ENCODE assay signal across 8 cellular contexts in the genomic region with DNA sequence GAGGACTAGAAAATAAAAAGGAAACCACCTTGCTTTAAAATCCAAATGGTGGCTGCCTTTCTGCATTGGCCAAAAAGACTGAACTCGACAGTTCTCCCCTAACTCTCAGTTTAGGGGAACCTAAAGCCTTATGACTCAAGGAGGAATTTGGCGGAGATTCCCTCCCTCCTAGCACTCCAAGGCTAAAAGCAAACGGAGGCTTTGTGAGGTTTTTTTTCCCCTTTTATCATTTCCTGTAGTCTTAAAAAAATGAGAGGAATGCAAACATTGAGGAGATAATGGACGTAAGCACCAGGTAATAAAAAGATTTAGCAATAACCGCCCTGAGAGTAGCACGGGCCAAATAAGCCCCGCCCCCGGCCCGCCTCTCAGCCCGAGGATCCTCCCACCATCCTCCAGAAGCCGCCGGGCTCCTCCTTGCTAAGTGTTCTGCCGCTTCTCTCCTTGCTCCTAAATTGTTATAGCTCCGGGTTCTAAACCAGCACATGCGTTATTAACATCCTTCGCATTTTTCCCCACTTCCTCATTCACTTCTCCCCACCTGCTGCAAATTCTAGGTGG. TPM values are rescaled to one million over a fixed set of nuclear protein-coding genes. Genes with fewer than 3 reads are reported as not detected.
DNase-seq lines count a peak whose midpoint lies in the region; ATAC-seq and TF ChIP-seq lines count a peak whose summit lies in the region.

No MANE protein-coding gene starts in this region.

- H3K4me3 ChIP-seq in BE2C (ENCODE audit: low read depth, low read length) (peak overlapping the region; percentile 34; the same call in 1 of the 2 replicates), HEK293 (ENCODE audit: low read depth, low read length) (no peak overlapping the region), upper lobe of right lung (peak overlapping the region; percentile 0)

- POLR2A ChIA-PET in HEK293 (lab: Yijun Ruan, JAX): interaction anchor here (0.6 to 2.0 kb wide), 6 partner anchors 9 to 1289 kb away, joined by 3 to 13 read pairs (median 5); no protein-coding TSS in a partner anchor

- no peak overlapping the region for H3K4me3 Mint-ChIP-seq in glutamatergic neuron (ENCODE audit: unreplicated experiment)

- DNase-seq in BE2C (peak; percentile 70), RPMI8226 (peak; percentile 91), glutamatergic neuron (peak; percentile 76), pons (ENCODE audit: low spot score) (peak; percentile 70), upper lobe of right lung (peak; percentile 91)
- peak; percentile 68 for DNase-seq in activated naive CD4-positive, alpha-beta T cell treated with Interleukin-2 at 50 U/mL for 16 hours

- H3K27ac ChIP-seq in HEK293 (ENCODE audit: extremely low read depth, low read depth, low read length) (no peak overlapping the region), upper lobe of right lung (peak overlapping the region; percentile 45)

- TF ChIP-seq CTCF in BE2C (IDR thresholded peaks at IDR 0.05; ENCODE audit: low read depth, low read length) (no peak), HEK293 (tag by site-specific recombination; IDR thresholded peaks at IDR 0.05) (no peak), glutamatergic neuron (IDR thresholded peaks at IDR 0.05; ENCODE audit: partially characterized antibody, unreplicated experiment) (no peak), upper lobe of right lung (IDR thresholded peaks at IDR 0.05) (no peak)

- no peaks in the 10 kb centered on the region for H3K36me3 ChIP-seq in BE2C
- no peaks in the 10 kb centered on the region for H3K36me3 ChIP-seq in HEK293 (ENCODE audit: control insufficient read depth in 2 of 2, insufficient read depth in 1 of 2, low read length in 2 of 2)
- H3K36me3 ChIP-seq in upper lobe of right lung: no peaks in the 10 kb centered on the region

- CTCF ChIA-PET in HEK293 (lab: Yijun Ruan, JAX): interaction anchor here (0.7 to 1.4 kb wide), 5 partner anchors 12 to 59 kb away, joined by 3 to 7 read pairs (median 4); no protein-coding TSS in a partner anchor

- H3K4me1 Mint-ChIP-seq in glutamatergic neuron (ENCODE audit: low read depth, unreplicated experiment): peaks cover 8% of the 10 kb centered on the region

- H3K4me1 ChIP-seq in BE2C (peaks cover 19% of the 10 kb centered on the region), HEK293 (ENCODE audit: control insufficient read depth, insufficient read depth, low read length) (peaks cover 6% of the 10 kb centered on the region), upper lobe of right lung (peaks cover 49% of the 10 kb centered on the region)

- no peaks in the 10 kb centered on the region for H3K36me3 Mint-ChIP-seq in glutamatergic neuron (ENCODE audit: unreplicated experiment)

- H3K9me3 ChIP-seq in BE2C (no peaks in the 10 kb centered on the region), HEK293 (ENCODE audit: control insufficient read depth, insufficient read depth, low read depth, low read length) (no peaks in the 10 kb centered on the region), upper lobe of right lung (no peaks in the 10 kb centered on the region)

- ATAC-seq in upper lobe of right lung (peak; percentile 83), GM18870 (IDR thresholded peaks at IDR 0.05; ENCODE audit: unreplicated experiment) (no peak)

- H3K27ac Mint-ChIP-seq in glutamatergic neuron (ENCODE audit: unreplicated experiment): no peak overlapping the region

- intact Hi-C loops in upper lobe of right lung (cut with DNase I): no loop called here

- no peaks in the 10 kb centered on the region for H3K27me3 ChIP-seq in BE2C
- no peaks in the 10 kb centered on the region for H3K27me3 ChIP-seq in upper lobe of right lung

- peaks cover 3% of the 10 kb centered on the region for H3K9me3 Mint-ChIP-seq in glutamatergic neuron (ENCODE audit: unreplicated experiment)

- H3K27me3 Mint-ChIP-seq in glutamatergic neuron (ENCODE audit: unreplicated experiment): peaks cover 2% of the 10 kb centered on the region

TF ChIP-seq in HEK293, 187 proteins besides CTCF, POLR2A, EP300 and RAD21 (continues in another document):
- TF ChIP-seq ZNF335 (tag by site-specific recombination; conservative IDR thresholded peaks at IDR 0.05): peak; percentile 45
- peak; percentile 52; the same call in 1 of the 2 replicates for TF ChIP-seq GLIS1 (tag by site-specific recombination; IDR thresholded peaks at IDR 0.05)
- no peak for TF ChIP-seq ZNF2 (tag by site-specific recombination; IDR thresholded peaks at IDR 0.05)
- no peak for TF ChIP-seq ZNF561 (tag by site-specific recombination; IDR thresholded peaks at IDR 0.05; ENCODE audit: borderline replicate concordance)
- no peak for TF ChIP-seq ZNF37A (tag by site-specific recombination; IDR thresholded peaks at IDR 0.05)
- TF ChIP-seq BCL11A (tag by site-specific recombination; IDR thresholded peaks at IDR 0.05; ENCODE audit: low read depth): no peak
- peak; percentile 80 for TF ChIP-seq SP2 (tag by site-specific recombination; IDR thresholded peaks at IDR 0.05)
- TF ChIP-seq ZNF701 (tag by site-specific recombination; IDR thresholded peaks at IDR 0.05): no peak
- TF ChIP-seq OSR2 (tag by site-specific recombination; IDR thresholded peaks at IDR 0.05): peak; percentile 60
- TF ChIP-seq WT1 (tag by site-specific recombination; IDR thresholded peaks at IDR 0.05): peak; percentile 74
- no peak for TF ChIP-seq SALL2 (tag by site-specific recombination; IDR thresholded peaks at IDR 0.05; ENCODE audit: borderline replicate concordance)
- TF ChIP-seq ZNF266 (tag by site-specific recombination; IDR thresholded peaks at IDR 0.05; ENCODE audit: low read depth): no peak
- TF ChIP-seq ZNF560 (tag by site-specific recombination; IDR thresholded peaks at IDR 0.05; ENCODE audit: borderline replicate concordance): no peak
- TF ChIP-seq ZFP69B (tag by site-specific recombination; IDR thresholded peaks at IDR 0.05): no peak
- TF ChIP-seq BCL11B (tag by site-specific recombination; IDR thresholded peaks at IDR 0.05; ENCODE audit: low read depth): no peak
- TF ChIP-seq ZNF146 (tag by site-specific recombination; IDR thresholded peaks at IDR 0.05): no peak
- TF ChIP-seq ZNF202 (tag by site-specific recombination; IDR thresholded peaks at IDR 0.05; ENCODE audit: borderline replicate concordance): no peak
- no peak for TF ChIP-seq ZNF530 (tag by site-specific recombination; IDR thresholded peaks at IDR 0.05; ENCODE audit: low read depth)
- peak; percentile 82 for TF ChIP-seq ZNF629 (tag by site-specific recombination; IDR thresholded peaks at IDR 0.05)
- no peak for TF ChIP-seq ZNF391 (tag by site-specific recombination; IDR thresholded peaks at IDR 0.05; ENCODE audit: borderline replicate concordance, low read depth)
- TF ChIP-seq KLF10 (tag by site-specific recombination; IDR thresholded peaks at IDR 0.05): no peak; the same call in 1 of the 2 replicates
- TF ChIP-seq ZNF544 (tag by site-specific recombination; IDR thresholded peaks at IDR 0.05): no peak
- no peak for TF ChIP-seq ZNF555 (tag by site-specific recombination; conservative IDR thresholded peaks at IDR 0.05)
- peak; percentile 25; the same call in 1 of the 2 replicates for TF ChIP-seq ZNF366 (tag by site-specific recombination; conservative IDR thresholded peaks at IDR 0.05)
- TF ChIP-seq KLF9 (tag by site-specific recombination; IDR thresholded peaks at IDR 0.05; ENCODE audit: low read depth): peak; percentile 26; the same call in 1 of the 2 replicates
- TF ChIP-seq, protein P1, sequence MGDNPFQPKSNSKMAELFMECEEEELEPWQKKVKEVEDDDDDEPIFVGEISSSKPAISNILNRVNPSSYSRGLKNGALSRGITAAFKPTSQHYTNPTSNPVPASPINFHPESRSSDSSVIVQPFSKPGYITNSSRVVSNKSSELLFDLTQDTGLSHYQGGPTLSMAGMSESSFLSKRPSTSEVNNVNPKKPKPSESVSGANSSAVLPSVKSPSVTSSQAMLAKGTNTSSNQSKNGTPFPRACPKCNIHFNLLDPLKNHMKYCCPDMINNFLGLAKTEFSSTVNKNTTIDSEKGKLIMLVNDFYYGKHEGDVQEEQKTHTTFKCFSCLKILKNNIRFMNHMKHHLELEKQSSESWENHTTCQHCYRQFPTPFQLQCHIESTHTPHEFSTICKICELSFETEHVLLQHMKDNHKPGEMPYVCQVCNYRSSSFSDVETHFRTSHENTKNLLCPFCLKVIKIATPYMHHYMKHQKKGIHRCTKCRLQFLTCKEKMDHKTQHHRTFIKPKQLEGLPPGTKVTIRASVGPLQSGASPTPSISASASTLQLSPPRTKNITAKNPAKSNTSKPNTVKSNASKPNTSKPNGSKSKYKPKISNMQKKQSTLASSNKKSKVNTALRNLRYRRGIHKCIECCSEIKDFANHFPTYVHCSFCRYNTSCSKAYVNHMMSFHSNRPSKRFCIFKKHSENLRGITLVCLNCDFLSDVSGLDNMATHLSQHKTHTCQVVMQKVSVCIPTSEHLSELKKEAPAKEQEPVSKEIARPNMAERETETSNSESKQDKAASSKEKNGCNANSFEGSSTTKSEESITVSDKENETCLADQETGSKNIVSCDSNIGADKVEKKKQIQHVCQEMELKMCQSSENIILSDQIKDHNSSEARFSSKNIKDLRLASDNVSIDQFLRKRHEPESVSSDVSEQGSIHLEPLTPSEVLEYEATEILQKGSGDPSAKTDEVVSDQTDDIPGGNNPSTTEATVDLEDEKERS (tag by site-specific recombination; IDR thresholded peaks at IDR 0.05): no peak
- TF ChIP-seq TCF7L2 (IDR thresholded peaks at IDR 0.05; ENCODE audit: borderline replicate concordance, low read depth, low read length): no peak
- 0 out of 2 replicates have a peak, but pooled peaks have one; percentile 41 for TF ChIP-seq ZEB2 (tag by site-specific recombination; IDR thresholded peaks at IDR 0.05)
- no peak for TF ChIP-seq KLF16 (tag by site-specific recombination; IDR thresholded peaks at IDR 0.05)
- TF ChIP-seq ZFP37 (tag by site-specific recombination; IDR thresholded peaks at IDR 0.05): no peak
- TF ChIP-seq ZNF121 (tag by site-specific recombination; IDR thresholded peaks at IDR 0.05): no peak
- peak; percentile 56; the same call in 1 of the 2 replicates for TF ChIP-seq ZNF394 (tag by site-specific recombination; IDR thresholded peaks at IDR 0.05; ENCODE audit: borderline replicate concordance)

RNA-seq across cellular contexts. Expression of a gene that starts 5.8 kb away (rescaled TPM):
- 36.8 TPM for polyA plus RNA-seq in BE2C (2012; ENCODE audit: insufficient read depth, insufficient read length, low read depth)
- total RNA-seq in glutamatergic neuron (ENCODE audit: unreplicated experiment) (0.76 TPM), upper lobe of right lung (99.1 TPM)

Comparison
In these comparisons a context has a peak if more than half of its experiments do, and no peak if none do; other contexts are left out.
1. RNA of a gene that starts 5.8 kb away (total RNA-seq): 99.1 TPM in upper lobe of right lung (single experiment); 0.76 TPM in glutamatergic neuron (single experiment); every median in the first group is over 10 times any median in the second.
2. Peak in every context shown above with its lines, with median percentiles within 50 percentile points of each other: DNase-seq.